ENCODE assay signal across 1 cellular context in genomic region chr18:79401494-79402208, GRCh38.
TF ChIP-seq lines count a peak whose summit lies in the region.

No MANE protein-coding gene starts in this region.

TF ChIP-seq in GM12878, 131 proteins besides CTCF, POLR2A, EP300 and RAD21 (continued from another document):
- TF ChIP-seq ELK1 (IDR thresholded peaks at IDR 0.05; ENCODE audit: low read depth, low read length) = no peak
- no peak for TF ChIP-seq SREBF2 (IDR thresholded peaks at IDR 0.05; ENCODE audit: low read length)
- TF ChIP-seq MLLT1 (IDR thresholded peaks at IDR 0.05) = peak; percentile 54; the same call in 1 of the 2 replicates
TF ChIP-seq in GM12878: peak in this region for 1.
